Comparison of ENCODE assay signal across 1 cellular context in the genomic region with DNA sequence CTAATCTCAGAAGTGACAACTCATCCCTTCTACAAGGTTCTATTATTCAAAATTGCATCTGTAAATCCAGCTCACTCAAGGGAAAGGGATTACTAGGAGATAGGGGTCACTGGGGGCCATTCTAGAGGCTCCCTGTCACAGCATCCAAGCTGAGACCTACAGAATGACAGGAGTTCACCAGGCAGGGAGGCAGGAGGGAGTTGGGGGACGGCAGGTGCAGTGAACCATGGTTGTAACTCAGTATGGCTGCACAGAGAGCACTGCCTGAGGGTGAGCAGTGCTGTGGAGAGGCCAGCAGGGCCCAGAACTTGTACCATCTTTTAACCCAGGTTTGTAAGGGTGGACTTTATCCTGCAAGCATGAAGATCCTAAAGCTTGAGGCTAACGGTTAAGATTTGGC.
TF ChIP-seq lines count a peak whose summit lies in the region.

No MANE protein-coding gene starts in this region.

TF ChIP-seq in WTC11, 78 proteins besides CTCF, POLR2A, EP300 and RAD21:
- TF ChIP-seq PRRX2 (CRISPR knock-in tag; IDR thresholded peaks at IDR 0.05) = no peak
